In genomic region chr20:38447931-38448675, GRCh38 we compare ENCODE assay signal across 1 cellular context.
TF ChIP-seq lines count a peak whose summit lies in the region.

No MANE protein-coding gene starts in this region.

TF ChIP-seq in liver, 16 proteins besides CTCF, POLR2A, EP300 and RAD21 (continued from another document):
- TF ChIP-seq, protein P1, sequence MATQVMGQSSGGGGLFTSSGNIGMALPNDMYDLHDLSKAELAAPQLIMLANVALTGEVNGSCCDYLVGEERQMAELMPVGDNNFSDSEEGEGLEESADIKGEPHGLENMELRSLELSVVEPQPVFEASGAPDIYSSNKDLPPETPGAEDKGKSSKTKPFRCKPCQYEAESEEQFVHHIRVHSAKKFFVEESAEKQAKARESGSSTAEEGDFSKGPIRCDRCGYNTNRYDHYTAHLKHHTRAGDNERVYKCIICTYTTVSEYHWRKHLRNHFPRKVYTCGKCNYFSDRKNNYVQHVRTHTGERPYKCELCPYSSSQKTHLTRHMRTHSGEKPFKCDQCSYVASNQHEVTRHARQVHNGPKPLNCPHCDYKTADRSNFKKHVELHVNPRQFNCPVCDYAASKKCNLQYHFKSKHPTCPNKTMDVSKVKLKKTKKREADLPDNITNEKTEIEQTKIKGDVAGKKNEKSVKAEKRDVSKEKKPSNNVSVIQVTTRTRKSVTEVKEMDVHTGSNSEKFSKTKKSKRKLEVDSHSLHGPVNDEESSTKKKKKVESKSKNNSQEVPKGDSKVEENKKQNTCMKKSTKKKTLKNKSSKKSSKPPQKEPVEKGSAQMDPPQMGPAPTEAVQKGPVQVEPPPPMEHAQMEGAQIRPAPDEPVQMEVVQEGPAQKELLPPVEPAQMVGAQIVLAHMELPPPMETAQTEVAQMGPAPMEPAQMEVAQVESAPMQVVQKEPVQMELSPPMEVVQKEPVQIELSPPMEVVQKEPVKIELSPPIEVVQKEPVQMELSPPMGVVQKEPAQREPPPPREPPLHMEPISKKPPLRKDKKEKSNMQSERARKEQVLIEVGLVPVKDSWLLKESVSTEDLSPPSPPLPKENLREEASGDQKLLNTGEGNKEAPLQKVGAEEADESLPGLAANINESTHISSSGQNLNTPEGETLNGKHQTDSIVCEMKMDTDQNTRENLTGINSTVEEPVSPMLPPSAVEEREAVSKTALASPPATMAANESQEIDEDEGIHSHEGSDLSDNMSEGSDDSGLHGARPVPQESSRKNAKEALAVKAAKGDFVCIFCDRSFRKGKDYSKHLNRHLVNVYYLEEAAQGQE (IDR thresholded peaks at IDR 0.05) = no peak
- TF ChIP-seq ZBTB33 (IDR thresholded peaks at IDR 0.05) = no peak
- peak; percentile 64 for TF ChIP-seq SP1 (IDR thresholded peaks at IDR 0.05)
- no peak for TF ChIP-seq JUND (IDR thresholded peaks at IDR 0.05)
TF ChIP-seq in liver: peak in this region for 9.
